In the genomic region with DNA sequence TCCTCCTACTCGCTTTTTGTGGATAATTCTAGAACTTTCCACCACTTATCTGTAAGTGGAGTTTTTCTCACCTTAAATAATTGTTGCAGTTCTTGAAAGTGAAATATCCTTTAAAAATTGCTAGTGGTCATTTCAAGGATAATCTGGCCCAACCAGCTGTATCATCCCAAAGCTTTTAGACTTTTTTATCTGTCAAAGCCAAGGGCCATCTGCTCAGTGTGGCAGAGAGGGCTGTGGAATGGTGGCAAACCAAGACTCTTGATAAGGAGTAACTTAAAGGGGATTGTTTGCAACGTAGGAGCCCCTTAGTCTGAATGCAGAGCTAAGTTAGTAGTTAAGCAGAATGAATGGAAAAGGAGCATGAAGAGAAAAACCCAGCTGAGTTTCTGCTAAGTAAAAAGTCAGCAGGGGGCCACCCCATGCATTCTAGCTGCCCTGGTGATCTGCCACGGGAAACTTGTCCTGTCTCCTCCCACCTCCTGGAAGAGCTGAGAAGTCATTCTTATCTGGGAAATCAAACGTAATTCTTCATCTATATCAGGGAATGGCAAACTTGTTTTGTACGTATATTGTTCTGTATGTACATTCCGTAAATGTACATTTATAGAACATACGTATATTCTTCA, we compare ENCODE assay signal across 23 cellular contexts.
"Had no signal": no experiment of that assay in that cellular context is flagged by ENCODE, and none has a peak within 500 bp of the region (broad histone marks: within the 10 kb centered on the region; RNA-seq: fewer than 3 reads in every experiment).

No MANE protein-coding gene starts in this region.

- H3K27ac Mint-ChIP-seq: effector memory CD8-positive, alpha-beta T cell; immature natural killer cell; natural killer cell; progenitor cell of endocrine pancreas; stimulated activated naive B cell treated with anti-CD40 and anti-IgM and Interleukin-4, amounts not matched to agents 10 μg/mL and 1 μg/mL and 100 μg/mL, for 72 hours; stimulated activated naive CD8-positive, alpha-beta T cell treated with anti-CD3 and anti-CD28 coated beads, Interleukin-15, Interleukin-2, amounts not matched to agents 100 ng/mL and 50 ng/mL, for 24 hours had no signal

- H3K4me1 ChIP-seq: esophagus squamous epithelium, heart right ventricle, lower lobe of right lung, parathyroid adenoma, right lobe of liver, tibial nerve, upper lobe of left lung had no signal

- H3K36me3 ChIP-seq: esophagus squamous epithelium, heart right ventricle, lower lobe of right lung, right lobe of liver, thoracic aorta, tibial nerve, upper lobe of left lung had no signal

- H3K79me2 ChIP-seq: parathyroid adenoma had no signal

- H3K27ac ChIP-seq: esophagus squamous epithelium, heart right ventricle, lower lobe of right lung, parathyroid adenoma, right lobe of liver, thoracic aorta, tibial nerve, upper lobe of left lung had no signal

- H3K9me3 Mint-ChIP-seq: effector memory CD8-positive, alpha-beta T cell; natural killer cell; stimulated activated naive CD8-positive, alpha-beta T cell treated with anti-CD3 and anti-CD28 coated beads, Interleukin-15, Interleukin-2, amounts not matched to agents 100 ng/mL and 50 ng/mL, for 24 hours had no signal

- ATAC-seq: effector memory CD8-positive, alpha-beta T cell; heart right ventricle; left ventricle myocardium superior; lower lobe of right lung; natural killer cell; right lobe of liver; stimulated activated naive B cell treated with anti-CD40 and anti-IgM and Interleukin-4, amounts not matched to agents 10 μg/mL and 1 μg/mL and 100 μg/mL, for 72 hours had no signal

- H3K27me3 ChIP-seq: right lobe of liver, tibial nerve, upper lobe of left lung had no signal

- DNase-seq: cortex of kidney; effector memory CD8-positive, alpha-beta T cell; esophagus squamous epithelium; foreskin melanocyte; glutamatergic neuron; heart right ventricle; hippocampal formation; immature natural killer cell; left ventricle myocardium superior; lower lobe of right lung; natural killer cell; occipital lobe; right lobe of liver; small intestine; stimulated activated CD4-positive, alpha-beta T cell treated with anti-CD3 and anti-CD28 coated beads, Interleukin-15, amount 100 ng/mL, for 24 hours; stimulated activated CD4-positive, alpha-beta T cell treated with anti-CD3 and anti-CD28 coated beads, Interleukin-2, amount 100 ng/mL, for 48 hours; stimulated activated naive B cell treated with anti-CD40 and anti-IgM and Interleukin-4, amounts not matched to agents 10 μg/mL and 1 μg/mL and 100 μg/mL, for 72 hours; upper lobe of left lung had no signal

- H3K9ac ChIP-seq: parathyroid adenoma had no signal

- H2AFZ ChIP-seq: parathyroid adenoma had no signal

- H3K4me3 Mint-ChIP-seq: effector memory CD8-positive, alpha-beta T cell; immature natural killer cell; natural killer cell; stimulated activated naive B cell treated with anti-CD40 and anti-IgM and Interleukin-4, amounts not matched to agents 10 μg/mL and 1 μg/mL and 100 μg/mL, for 72 hours; stimulated activated naive CD8-positive, alpha-beta T cell treated with anti-CD3 and anti-CD28 coated beads, Interleukin-15, Interleukin-2, amounts not matched to agents 100 ng/mL and 50 ng/mL, for 24 hours had no signal

- H3K4me3 ChIP-seq: esophagus squamous epithelium, heart right ventricle, lower lobe of right lung, right lobe of liver, thoracic aorta, tibial nerve, upper lobe of left lung had no signal

- H3K36me3 Mint-ChIP-seq: natural killer cell; stimulated activated naive B cell treated with anti-CD40 and anti-IgM and Interleukin-4, amounts not matched to agents 10 μg/mL and 1 μg/mL and 100 μg/mL, for 72 hours had no signal

- H3K9me3 ChIP-seq: esophagus squamous epithelium, lower lobe of right lung, right lobe of liver, thoracic aorta, tibial nerve, upper lobe of left lung had no signal

- H3K4me1 Mint-ChIP-seq: immature natural killer cell; natural killer cell; stimulated activated naive B cell treated with anti-CD40 and anti-IgM and Interleukin-4, amounts not matched to agents 10 μg/mL and 1 μg/mL and 100 μg/mL, for 72 hours had no signal
